ENCODE assay signal across 9 cellular contexts in the genomic region with DNA sequence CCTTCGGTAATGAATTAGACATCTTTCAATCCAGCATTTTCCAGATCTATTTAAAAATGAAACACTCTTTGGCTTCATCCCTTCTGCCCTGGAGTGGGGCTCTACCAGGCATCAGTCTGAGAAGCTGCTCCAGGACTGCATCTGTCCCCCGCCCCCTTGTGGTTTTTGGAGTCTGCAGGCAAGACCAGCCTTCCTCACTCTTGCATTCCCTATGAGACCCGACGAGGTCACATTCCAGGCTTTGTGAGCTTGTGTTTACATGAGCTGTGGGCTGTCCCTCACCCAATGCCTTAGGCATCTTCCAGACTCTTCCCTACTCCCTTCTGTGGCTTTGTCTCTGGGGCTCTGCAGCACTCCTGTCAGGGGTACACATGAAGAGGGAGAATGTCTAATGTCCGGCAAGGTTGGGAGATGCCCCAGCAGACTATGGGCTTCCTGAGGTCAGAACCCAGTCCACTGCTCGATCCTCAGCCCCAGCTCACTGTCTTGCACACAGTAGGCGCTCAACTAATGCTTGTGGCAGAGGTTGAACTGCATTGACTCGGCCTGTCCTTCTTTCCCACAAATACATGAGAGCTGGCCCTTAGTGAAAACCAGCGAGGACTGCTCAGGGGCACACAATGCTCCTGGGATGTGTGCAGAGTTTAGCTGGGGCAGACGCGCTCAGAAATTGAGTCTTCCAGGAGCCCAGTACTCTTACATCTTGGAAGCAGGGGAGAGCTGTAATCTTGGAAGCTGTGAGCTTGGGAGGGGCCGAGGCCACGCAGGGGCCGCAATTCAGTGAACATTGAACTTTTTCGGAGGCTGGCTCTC. TPM values are rescaled to one million over a fixed set of nuclear protein-coding genes. Genes with fewer than 3 reads are reported as not detected.
DNase-seq lines count a peak whose midpoint lies in the region; ATAC-seq and TF ChIP-seq lines count a peak whose summit lies in the region.
"Had no signal": no experiment of that assay in that cellular context is flagged by ENCODE, and none has a peak within 500 bp of the region (broad histone marks: within the 10 kb centered on the region; RNA-seq: fewer than 3 reads in every experiment).

No MANE protein-coding gene starts in this region.

- H3K4me3 ChIP-seq in GM23338 (no peak overlapping the region), NT2/D1 (ENCODE audit: insufficient read length, low read depth) (no peak overlapping the region), fibroblast of mammary gland (ENCODE audit: control insufficient read depth, low read depth, low read length) (no peak overlapping the region), retinal pigment epithelial cell (ENCODE audit: low read length) (no peak overlapping the region)
- H3K4me3 ChIP-seq: K562 had no signal

- no peaks in the 10 kb centered on the region for H4K20me1 ChIP-seq in GM23338 (replicated peaks; ENCODE audit: insufficient read depth)

- H3K27me3 ChIP-seq in GM23338 (ENCODE audit: insufficient read depth) (no peaks in the 10 kb centered on the region), NT2/D1 (ENCODE audit: insufficient read depth, insufficient read length) (no peaks in the 10 kb centered on the region)

- no peaks in the 10 kb centered on the region for H3K9me3 Mint-ChIP-seq in GM23338
- H3K9me3 Mint-ChIP-seq: stimulated activated naive CD8-positive, alpha-beta T cell treated with anti-CD3 and anti-CD28 coated beads, Interleukin-15, amount 100 ng/mL, for 72 hours had no signal

- no peaks in the 10 kb centered on the region for H3F3A ChIP-seq in GM23338 (replicated peaks; ENCODE audit: low read depth)

- H3K4me3 Mint-ChIP-seq in GM23338: no peak overlapping the region
- H3K4me3 Mint-ChIP-seq: stimulated activated naive CD8-positive, alpha-beta T cell treated with anti-CD3 and anti-CD28 coated beads, Interleukin-15, amount 100 ng/mL, for 72 hours had no signal

- H3K9me2 ChIP-seq in GM23338 (ENCODE audit: insufficient read depth): no peaks in the 10 kb centered on the region

- H3K27me3 Mint-ChIP-seq in GM23338 (ENCODE audit: insufficient read depth, low read depth, poor library complexity): peaks cover 13% of the 10 kb centered on the region

- ATAC-seq in GM23338 (peak; percentile 94), HG03095 (IDR thresholded peaks at IDR 0.05; ENCODE audit: unreplicated experiment) (no peak), HG02840 (IDR thresholded peaks at IDR 0.05; ENCODE audit: low FRiP score, unreplicated experiment) (no peak), GM18907 (IDR thresholded peaks at IDR 0.05; ENCODE audit: unreplicated experiment) (no peak)

- TF ChIP-seq CTCF in GM23338 (conservative IDR thresholded peaks at IDR 0.05; ENCODE audit: low read depth in 2 of 2) (peak; percentile 44 to 62; a peak in 3 of 4 replicates), fibroblast of mammary gland (conservative IDR thresholded peaks at IDR 0.05; ENCODE audit: control insufficient read depth, insufficient read depth, low read depth, low read length) (no peak), retinal pigment epithelial cell (conservative IDR thresholded peaks at IDR 0.05; ENCODE audit: low read depth, low read length) (peak; percentile 17)

- H3K27ac ChIP-seq in GM23338 (ENCODE audit: low read depth): no peak overlapping the region

- H3K4me1 ChIP-seq in GM23338 (ENCODE audit: insufficient read depth) (0 out of 2 replicates have a peak, but pooled peaks cover 6% of the 10 kb centered on the region), NT2/D1 (ENCODE audit: insufficient read depth, insufficient read length) (peaks cover 10% of the 10 kb centered on the region)

- peak overlapping the region; percentile 90 for H2AFZ ChIP-seq in GM23338

- H3K36me3 ChIP-seq in GM23338 (ENCODE audit: insufficient read depth) (no peaks in the 10 kb centered on the region), NT2/D1 (ENCODE audit: insufficient read depth, insufficient read length, low read length) (no peaks in the 10 kb centered on the region)

- H3K9ac ChIP-seq in NT2/D1 (ENCODE audit: insufficient read length, low read depth): peak overlapping the region; percentile 57

- H3K4me2 ChIP-seq in GM23338: peak overlapping the region; percentile 31; the same call in 1 of the 2 replicates

- H3K9me3 ChIP-seq in NT2/D1 (ENCODE audit: insufficient read depth, low read length): no peaks in the 10 kb centered on the region

- no peaks in the 10 kb centered on the region for H3K36me3 Mint-ChIP-seq in GM23338 (ENCODE audit: low read depth)

- H3K79me2 ChIP-seq in GM23338 (replicated peaks; ENCODE audit: insufficient read depth): no peaks in the 10 kb centered on the region

- peak; percentile 91 for DNase-seq in GM23338 (ENCODE audit: low spot score)
- peak; percentile 96 for DNase-seq in NT2/D1 (ENCODE audit: low read depth, low spot score)
- peak; percentile 6 for DNase-seq in fibroblast of mammary gland (ENCODE audit: low read depth)
- no peak for DNase-seq in retinal pigment epithelial cell (ENCODE audit: low read depth)

- H3K27ac Mint-ChIP-seq in GM23338: no peak overlapping the region; the same call in 1 of the 2 replicates
- H3K27ac Mint-ChIP-seq: stimulated activated naive CD8-positive, alpha-beta T cell treated with anti-CD3 and anti-CD28 coated beads, Interleukin-15, amount 100 ng/mL, for 72 hours had no signal

- H3K4me1 Mint-ChIP-seq in GM23338: peaks cover 16% of the 10 kb centered on the region
- H3K4me1 Mint-ChIP-seq: stimulated activated naive CD8-positive, alpha-beta T cell treated with anti-CD3 and anti-CD28 coated beads, Interleukin-15, amount 100 ng/mL, for 72 hours had no signal

TF ChIP-seq in GM23338, 12 proteins besides CTCF, POLR2A, EP300 and RAD21:
- no peak for TF ChIP-seq NANOG (IDR thresholded peaks at IDR 0.05; ENCODE audit: borderline replicate concordance)
- TF ChIP-seq, protein P1, sequence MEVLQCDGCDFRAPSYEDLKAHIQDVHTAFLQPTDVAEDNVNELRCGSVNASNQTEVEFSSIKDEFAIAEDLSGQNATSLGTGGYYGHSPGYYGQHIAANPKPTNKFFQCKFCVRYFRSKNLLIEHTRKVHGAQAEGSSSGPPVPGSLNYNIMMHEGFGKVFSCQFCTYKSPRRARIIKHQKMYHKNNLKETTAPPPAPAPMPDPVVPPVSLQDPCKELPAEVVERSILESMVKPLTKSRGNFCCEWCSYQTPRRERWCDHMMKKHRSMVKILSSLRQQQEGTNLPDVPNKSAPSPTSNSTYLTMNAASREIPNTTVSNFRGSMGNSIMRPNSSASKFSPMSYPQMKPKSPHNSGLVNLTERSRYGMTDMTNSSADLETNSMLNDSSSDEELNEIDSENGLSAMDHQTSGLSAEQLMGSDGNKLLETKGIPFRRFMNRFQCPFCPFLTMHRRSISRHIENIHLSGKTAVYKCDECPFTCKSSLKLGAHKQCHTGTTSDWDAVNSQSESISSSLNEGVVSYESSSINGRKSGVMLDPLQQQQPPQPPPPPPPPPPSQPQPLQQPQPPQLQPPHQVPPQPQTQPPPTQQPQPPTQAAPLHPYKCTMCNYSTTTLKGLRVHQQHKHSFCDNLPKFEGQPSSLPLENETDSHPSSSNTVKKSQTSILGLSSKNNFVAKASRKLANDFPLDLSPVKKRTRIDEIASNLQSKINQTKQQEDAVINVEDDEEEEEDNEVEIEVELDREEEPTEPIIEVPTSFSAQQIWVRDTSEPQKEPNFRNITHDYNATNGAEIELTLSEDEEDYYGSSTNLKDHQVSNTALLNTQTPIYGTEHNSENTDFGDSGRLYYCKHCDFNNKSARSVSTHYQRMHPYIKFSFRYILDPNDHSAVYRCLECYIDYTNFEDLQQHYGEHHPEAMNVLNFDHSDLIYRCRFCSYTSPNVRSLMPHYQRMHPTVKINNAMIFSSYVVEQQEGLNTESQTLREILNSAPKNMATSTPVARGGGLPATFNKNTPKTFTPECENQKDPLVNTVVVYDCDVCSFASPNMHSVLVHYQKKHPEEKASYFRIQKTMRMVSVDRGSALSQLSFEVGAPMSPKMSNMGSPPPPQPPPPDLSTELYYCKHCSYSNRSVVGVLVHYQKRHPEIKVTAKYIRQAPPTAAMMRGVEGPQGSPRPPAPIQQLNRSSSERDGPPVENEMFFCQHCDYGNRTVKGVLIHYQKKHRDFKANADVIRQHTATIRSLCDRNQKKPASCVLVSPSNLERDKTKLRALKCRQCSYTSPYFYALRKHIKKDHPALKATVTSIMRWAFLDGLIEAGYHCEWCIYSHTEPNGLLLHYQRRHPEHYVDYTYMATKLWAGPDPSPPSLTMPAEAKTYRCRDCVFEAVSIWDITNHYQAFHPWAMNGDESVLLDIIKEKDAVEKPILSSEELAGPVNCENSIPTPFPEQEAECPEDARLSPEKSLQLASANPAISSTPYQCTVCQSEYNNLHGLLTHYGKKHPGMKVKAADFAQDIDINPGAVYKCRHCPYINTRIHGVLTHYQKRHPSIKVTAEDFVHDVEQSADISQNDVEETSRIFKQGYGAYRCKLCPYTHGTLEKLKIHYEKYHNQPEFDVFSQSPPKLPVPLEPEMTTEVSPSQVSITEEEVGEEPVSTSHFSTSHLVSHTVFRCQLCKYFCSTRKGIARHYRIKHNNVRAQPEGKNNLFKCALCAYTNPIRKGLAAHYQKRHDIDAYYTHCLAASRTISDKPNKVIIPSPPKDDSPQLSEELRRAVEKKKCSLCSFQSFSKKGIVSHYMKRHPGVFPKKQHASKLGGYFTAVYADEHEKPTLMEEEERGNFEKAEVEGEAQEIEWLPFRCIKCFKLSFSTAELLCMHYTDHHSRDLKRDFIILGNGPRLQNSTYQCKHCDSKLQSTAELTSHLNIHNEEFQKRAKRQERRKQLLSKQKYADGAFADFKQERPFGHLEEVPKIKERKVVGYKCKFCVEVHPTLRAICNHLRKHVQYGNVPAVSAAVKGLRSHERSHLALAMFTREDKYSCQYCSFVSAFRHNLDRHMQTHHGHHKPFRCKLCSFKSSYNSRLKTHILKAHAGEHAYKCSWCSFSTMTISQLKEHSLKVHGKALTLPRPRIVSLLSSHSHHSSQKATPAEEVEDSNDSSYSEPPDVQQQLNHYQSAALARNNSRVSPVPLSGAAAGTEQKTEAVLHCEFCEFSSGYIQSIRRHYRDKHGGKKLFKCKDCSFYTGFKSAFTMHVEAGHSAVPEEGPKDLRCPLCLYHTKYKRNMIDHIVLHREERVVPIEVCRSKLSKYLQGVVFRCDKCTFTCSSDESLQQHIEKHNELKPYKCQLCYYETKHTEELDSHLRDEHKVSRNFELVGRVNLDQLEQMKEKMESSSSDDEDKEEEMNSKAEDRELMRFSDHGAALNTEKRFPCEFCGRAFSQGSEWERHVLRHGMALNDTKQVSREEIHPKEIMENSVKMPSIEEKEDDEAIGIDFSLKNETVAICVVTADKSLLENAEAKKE (CRISPR knock-in tag; IDR thresholded peaks at IDR 0.05): peak; percentile 86; the same call in 1 of the 2 replicates

RNA-seq across cellular contexts. Expression of a gene that starts 11.6 kb away (rescaled TPM):
- 12.7 and 15.8 TPM in 2 replicates for total RNA-seq in GM23338 (2014; rRNA removed; shearing (Covaris generic))
- polyA plus RNA-seq in GM23338 (2016; fragmentation: Nextera tagmentation; extraction: Ambion mirVana): 24.1 TPM in 2 replicates
